Comparison of ENCODE assay signal across 13 cellular contexts in genomic region chr22:42338502-42338901, GRCh38.
"Had no signal": no experiment of that assay in that cellular context is flagged by ENCODE, and none has a peak within 500 bp of the region (broad histone marks: within the 10 kb centered on the region; RNA-seq: fewer than 3 reads in every experiment).

No MANE protein-coding gene starts in this region.

- DNase-seq: activated CD4-positive, alpha-beta memory T cell treated with anti-CD3 and anti-CD28 coated beads, Interleukin-2, amount 10 ng/mL, durations not matched to agents 7 days and 5 days; activated CD4-positive, alpha-beta T cell treated with anti-CD3 and anti-CD28 coated beads for 36 hours; activated gamma-delta T cell treated with Interleukin-2 at 50 U/mL for 16 hours; activated naive CD8-positive, alpha-beta T cell treated with anti-CD3 and anti-CD28 coated beads, Interleukin-2, amount 10 ng/mL, durations not matched to agents 7 days and 5 days; activated T-cell treated with anti-CD3 and anti-CD28 coated beads, Interleukin-2, amount 50 U/mL, for 72 hours; central memory CD4-positive, alpha-beta T cell; natural killer cell; stimulated activated CD4-positive, alpha-beta T cell treated with anti-CD3 and anti-CD28 coated beads, Interleukin-2, amount 100 ng/mL, for 48 hours; stimulated activated naive CD4-positive, alpha-beta T cell treated with Interleukin-2 at 50 U/mL for 16 hours; T-helper 1 cell; testis had no signal

- FAIRE-seq: astrocyte, urothelium cell line had no signal
